In the genomic region with DNA sequence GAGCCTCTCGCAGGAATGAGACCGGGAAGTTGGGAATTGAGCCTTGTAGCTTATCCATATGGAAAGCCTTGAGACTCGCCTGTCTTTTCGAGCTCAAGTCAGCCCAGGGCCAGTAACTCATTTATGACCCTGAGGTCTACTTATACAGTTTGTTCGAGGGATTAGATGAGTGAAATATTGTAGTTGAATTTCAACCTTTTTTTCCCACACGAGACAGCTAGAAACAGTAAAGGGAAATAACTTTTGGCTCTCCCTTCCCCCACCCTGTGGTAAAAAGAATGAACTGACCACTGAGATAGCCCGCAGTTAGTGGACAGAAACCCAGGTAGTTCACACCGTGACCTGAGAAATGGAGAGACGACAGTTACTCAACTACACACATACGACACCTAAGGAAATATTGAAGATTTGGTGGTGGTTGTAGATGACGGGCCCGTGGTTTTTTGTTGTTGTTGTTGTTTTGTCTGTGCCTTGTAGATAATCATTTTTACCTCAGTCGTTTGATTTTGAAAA, we compare ENCODE assay signal across 1 cellular context.
TF ChIP-seq lines count a peak whose summit lies in the region.

No MANE protein-coding gene starts in this region.

TF ChIP-seq in HCT116, 20 proteins besides CTCF, POLR2A, EP300 and RAD21 (continued from another document):
- TF ChIP-seq REST (IDR thresholded peaks at IDR 0.05; ENCODE audit: low read depth): no peak
- TF ChIP-seq, protein P1, sequence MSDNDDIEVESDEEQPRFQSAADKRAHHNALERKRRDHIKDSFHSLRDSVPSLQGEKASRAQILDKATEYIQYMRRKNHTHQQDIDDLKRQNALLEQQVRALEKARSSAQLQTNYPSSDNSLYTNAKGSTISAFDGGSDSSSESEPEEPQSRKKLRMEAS (IDR thresholded peaks at IDR 0.05): no peak
- no peak; the same call in 1 of the 2 replicates for TF ChIP-seq ZFX (IDR thresholded peaks at IDR 0.05)
